In the genomic region with DNA sequence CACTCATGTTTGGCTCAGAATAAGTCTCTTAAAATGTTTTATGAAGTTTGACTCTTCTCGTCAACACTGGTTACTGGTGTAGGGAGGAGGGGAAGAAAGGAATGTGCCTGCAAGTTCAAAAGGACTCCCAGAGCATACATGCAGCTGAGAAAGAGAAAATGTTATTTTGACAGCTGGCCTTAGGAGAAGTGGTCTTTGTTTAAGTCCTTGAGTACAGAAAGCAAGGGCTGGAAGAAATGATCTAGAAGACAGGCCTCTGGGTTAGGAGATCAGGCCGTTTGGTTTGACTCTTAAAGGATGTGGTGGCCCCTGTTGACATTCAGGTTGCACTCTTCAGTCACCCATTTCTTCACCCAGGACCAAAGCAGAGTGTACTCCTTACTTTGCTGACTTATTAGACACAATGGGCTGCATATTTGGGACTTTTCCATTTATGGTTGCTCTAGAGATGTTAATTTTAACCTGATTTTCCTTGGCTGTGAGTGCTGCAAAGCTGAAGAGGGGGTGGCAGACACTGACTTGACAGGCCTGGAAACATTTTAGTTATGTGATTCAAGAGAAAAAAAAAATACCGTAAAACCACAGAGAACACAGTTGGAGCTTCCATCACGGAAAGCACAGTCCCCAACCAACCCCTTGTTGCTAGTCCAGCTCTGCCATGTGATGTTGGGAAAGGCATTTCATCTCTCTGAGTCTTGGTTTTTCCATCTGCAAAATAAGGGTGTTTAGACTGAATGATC, we compare ENCODE assay signal across 15 cellular contexts.
DNase-seq lines count a peak whose midpoint lies in the region; ATAC-seq and TF ChIP-seq lines count a peak whose summit lies in the region.
"Had no signal": no experiment of that assay in that cellular context is flagged by ENCODE, and none has a peak within 500 bp of the region (broad histone marks: within the 10 kb centered on the region; RNA-seq: fewer than 3 reads in every experiment).

No MANE protein-coding gene starts in this region.

- DNase-seq in Ammon's horn (ENCODE audit: low spot score) (peak; percentile 44), SK-N-SH (no peak), fibroblast of mammary gland (ENCODE audit: low read depth) (peak; percentile 63), osteoblast (ENCODE audit: insufficient read length, low spot score, missing footprints) (no peak), HuH-7 (ENCODE audit: low spot score) (no peak)
- no peak for DNase-seq in activated T-cell treated with anti-CD3 and anti-CD28 coated beads, Interleukin-2, amount 50 U/mL, for 1 hour
- DNase-seq: KG1, left colon, NCI-H2107, thyroid gland had no signal

- H3K4me1 ChIP-seq in SK-N-SH (ENCODE audit: control insufficient read depth in 1 of 2, insufficient read depth in 2 of 2, low read depth in 1 of 2, low read length in 1 of 2) (peaks cover 2 to 8% of the 10 kb centered on the region in 2 experiments; a peak in 3 of 4 replicates), osteoblast (ENCODE audit: insufficient read depth, low read length) (peaks cover 12% of the 10 kb centered on the region)
- H3K4me1 ChIP-seq: BLaER1 treated with 17β-estradiol and CSF1 and Interleukin-3, amounts not matched to agents 10 nM and 100 nM; prostate gland had no signal

- TF ChIP-seq RAD21 in SK-N-SH (IDR thresholded peaks at IDR 0.05; ENCODE audit: low read length), result no peak

- no peak overlapping the region for H3K9ac ChIP-seq in SK-N-SH
- H3K9ac ChIP-seq: BLaER1 treated with 17β-estradiol and CSF1 and Interleukin-3, amounts not matched to agents 10 nM and 100 nM had no signal

- H3K4me3 ChIP-seq in SK-N-SH (ENCODE audit: low read depth in 2 of 2, low read length in 1 of 2) (no peak overlapping the region), fibroblast of mammary gland (ENCODE audit: control insufficient read depth, low read depth, low read length) (no peak overlapping the region), osteoblast (ENCODE audit: insufficient read depth, low read length) (no peak overlapping the region)
- H3K4me3 ChIP-seq: BLaER1 treated with 17β-estradiol and CSF1 and Interleukin-3, amounts not matched to agents 10 nM and 100 nM; esophagus muscularis mucosa; prostate gland; thyroid gland had no signal

- TF ChIP-seq CTCF in SK-N-SH (IDR thresholded peaks at IDR 0.05) (no peak), fibroblast of mammary gland (conservative IDR thresholded peaks at IDR 0.05; ENCODE audit: control insufficient read depth, insufficient read depth, low read depth, low read length) (no peak), osteoblast (IDR thresholded peaks at IDR 0.05; ENCODE audit: extremely low read depth, low read depth, low read length) (no peak)

- TF ChIP-seq EP300 in SK-N-SH (IDR thresholded peaks at IDR 0.05; ENCODE audit: borderline replicate concordance in 1 of 2, low read depth in 1 of 2, low read length in 1 of 2), result no peak

- ATAC-seq in GM21447 (IDR thresholded peaks at IDR 0.05; ENCODE audit: unreplicated experiment) (no peak), HG03469 (IDR thresholded peaks at IDR 0.05; ENCODE audit: unreplicated experiment) (no peak)
- ATAC-seq: left colon had no signal

- POLR2A ChIA-PET in SK-N-SH (lab: Yijun Ruan, JAX), result interaction anchor here (0.8 to 1.3 kb wide), 2 partner anchors 138 to 634 kb away, joined by 3 read pairs; a partner anchor contains a TSS

- H3K27me3 ChIP-seq in SK-N-SH (ENCODE audit: insufficient read depth), result no peaks in the 10 kb centered on the region; the same call in 1 of the 2 replicates
- H3K27me3 ChIP-seq in osteoblast (ENCODE audit: insufficient read depth, low read length), result no peaks in the 10 kb centered on the region
- H3K27me3 ChIP-seq: BLaER1 treated with 17β-estradiol and CSF1 and Interleukin-3, amounts not matched to agents 10 nM and 100 nM; esophagus muscularis mucosa; thyroid gland had no signal

- CTCF ChIA-PET in SK-N-SH (lab: Yijun Ruan, JAX), result interaction anchor here (0.7 to 3.1 kb wide), 20 partner anchors 9 to 1330 kb away, joined by 3 to 52 read pairs (median 5); no protein-coding TSS in a partner anchor

- H3K9me2 ChIP-seq in SK-N-SH, result no peaks in the 10 kb centered on the region

- H3K79me2 ChIP-seq in SK-N-SH (ENCODE audit: insufficient read depth) (no peaks in the 10 kb centered on the region), osteoblast (ENCODE audit: insufficient read depth, low read length) (no peaks in the 10 kb centered on the region)

- 62% methylated on average over 4 of the region's 4 CpGs for WGBS in SK-N-SH (ENCODE audit: low lambda C conversion rate)

- H2AFZ ChIP-seq in SK-N-SH (ENCODE audit: low read depth) (peak overlapping the region; percentile 45; the same call in 1 of the 2 replicates), osteoblast (ENCODE audit: low read length) (peak overlapping the region; percentile 58)

- H3F3A ChIP-seq in SK-N-SH (replicated peaks; ENCODE audit: insufficient read depth), result no peaks in the 10 kb centered on the region

- H3K36me3 ChIP-seq in SK-N-SH (replicated peaks in 1 of 2; ENCODE audit: control insufficient read depth in 1 of 2, insufficient read depth in 2 of 2, low read length in 1 of 2), result no peaks in the 10 kb centered on the region
- H3K36me3 ChIP-seq in osteoblast (ENCODE audit: insufficient read depth, low read length), result no peaks in the 10 kb centered on the region
- H3K36me3 ChIP-seq: BLaER1 treated with 17β-estradiol and CSF1 and Interleukin-3, amounts not matched to agents 10 nM and 100 nM; esophagus muscularis mucosa; prostate gland; thyroid gland had no signal

- H3K4me2 ChIP-seq in SK-N-SH (peak overlapping the region; percentile 31; the same call in 1 of the 2 replicates), osteoblast (ENCODE audit: insufficient read depth, low read length) (peak overlapping the region; percentile 52)
- H3K4me2 ChIP-seq: BLaER1 treated with 17β-estradiol and CSF1 and Interleukin-3, amounts not matched to agents 10 nM and 100 nM had no signal

- H4K20me1 ChIP-seq in SK-N-SH (ENCODE audit: insufficient read depth) (no peaks in the 10 kb centered on the region), osteoblast (ENCODE audit: insufficient read depth, low read length) (no peaks in the 10 kb centered on the region)
- H4K20me1 ChIP-seq: BLaER1 treated with 17β-estradiol and CSF1 and Interleukin-3, amounts not matched to agents 10 nM and 100 nM had no signal

- no peak overlapping the region for H3K27ac ChIP-seq in SK-N-SH (ENCODE audit: low read depth in 2 of 2, low read length in 1 of 2)
- H3K27ac ChIP-seq in osteoblast (ENCODE audit: low read depth, low read length), result peak overlapping the region; percentile 48
- H3K27ac ChIP-seq: BLaER1 treated with 17β-estradiol and CSF1 and Interleukin-3, amounts not matched to agents 10 nM and 100 nM; esophagus muscularis mucosa; prostate gland; thyroid gland had no signal

- H3K9me3 ChIP-seq in SK-N-SH (no peaks in the 10 kb centered on the region), osteoblast (ENCODE audit: low read depth, low read length) (no peaks in the 10 kb centered on the region)
- H3K9me3 ChIP-seq: BLaER1 treated with 17β-estradiol and CSF1 and Interleukin-3, amounts not matched to agents 10 nM and 100 nM; esophagus muscularis mucosa; prostate gland; thyroid gland had no signal

TF ChIP-seq in SK-N-SH, 30 proteins besides CTCF, POLR2A, EP300 and RAD21 (continues in another document):
- no peak for TF ChIP-seq EZH2phosphoT487 (IDR thresholded peaks at IDR 0.05; ENCODE audit: borderline replicate concordance, low read depth)
- TF ChIP-seq, protein P1, sequence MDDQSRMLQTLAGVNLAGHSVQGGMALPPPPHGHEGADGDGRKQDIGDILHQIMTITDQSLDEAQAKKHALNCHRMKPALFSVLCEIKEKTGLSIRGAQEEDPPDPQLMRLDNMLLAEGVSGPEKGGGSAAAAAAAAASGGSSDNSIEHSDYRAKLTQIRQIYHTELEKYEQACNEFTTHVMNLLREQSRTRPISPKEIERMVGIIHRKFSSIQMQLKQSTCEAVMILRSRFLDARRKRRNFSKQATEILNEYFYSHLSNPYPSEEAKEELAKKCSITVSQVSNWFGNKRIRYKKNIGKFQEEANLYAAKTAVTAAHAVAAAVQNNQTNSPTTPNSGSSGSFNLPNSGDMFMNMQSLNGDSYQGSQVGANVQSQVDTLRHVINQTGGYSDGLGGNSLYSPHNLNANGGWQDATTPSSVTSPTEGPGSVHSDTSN (IDR thresholded peaks at IDR 0.05), result no peak
- no peak for TF ChIP-seq TCF12 (IDR thresholded peaks at IDR 0.05)
- TF ChIP-seq SMC3 (IDR thresholded peaks at IDR 0.05; ENCODE audit: low read depth, low read length), result no peak
- no peak for TF ChIP-seq SIN3A (IDR thresholded peaks at IDR 0.05; ENCODE audit: borderline replicate concordance, low read depth, low read length)
- TF ChIP-seq, protein P2, sequence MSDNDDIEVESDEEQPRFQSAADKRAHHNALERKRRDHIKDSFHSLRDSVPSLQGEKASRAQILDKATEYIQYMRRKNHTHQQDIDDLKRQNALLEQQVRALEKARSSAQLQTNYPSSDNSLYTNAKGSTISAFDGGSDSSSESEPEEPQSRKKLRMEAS (IDR thresholded peaks at IDR 0.05; ENCODE audit: low read depth), result no peak
- TF ChIP-seq, protein P3, sequence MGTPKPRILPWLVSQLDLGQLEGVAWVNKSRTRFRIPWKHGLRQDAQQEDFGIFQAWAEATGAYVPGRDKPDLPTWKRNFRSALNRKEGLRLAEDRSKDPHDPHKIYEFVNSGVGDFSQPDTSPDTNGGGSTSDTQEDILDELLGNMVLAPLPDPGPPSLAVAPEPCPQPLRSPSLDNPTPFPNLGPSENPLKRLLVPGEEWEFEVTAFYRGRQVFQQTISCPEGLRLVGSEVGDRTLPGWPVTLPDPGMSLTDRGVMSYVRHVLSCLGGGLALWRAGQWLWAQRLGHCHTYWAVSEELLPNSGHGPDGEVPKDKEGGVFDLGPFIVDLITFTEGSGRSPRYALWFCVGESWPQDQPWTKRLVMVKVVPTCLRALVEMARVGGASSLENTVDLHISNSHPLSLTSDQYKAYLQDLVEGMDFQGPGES (IDR thresholded peaks at IDR 0.05; ENCODE audit: low read depth, low read length), result no peak
- no peak for TF ChIP-seq GATA2 (CRISPR knock-in tag; IDR thresholded peaks at IDR 0.05)
- no peak for TF ChIP-seq YY1 (IDR thresholded peaks at IDR 0.05; ENCODE audit: low read depth)
- no peak for TF ChIP-seq POLR2AphosphoS5 (IDR thresholded peaks at IDR 0.05; ENCODE audit: low read depth, low read length)
- TF ChIP-seq, protein P4, sequence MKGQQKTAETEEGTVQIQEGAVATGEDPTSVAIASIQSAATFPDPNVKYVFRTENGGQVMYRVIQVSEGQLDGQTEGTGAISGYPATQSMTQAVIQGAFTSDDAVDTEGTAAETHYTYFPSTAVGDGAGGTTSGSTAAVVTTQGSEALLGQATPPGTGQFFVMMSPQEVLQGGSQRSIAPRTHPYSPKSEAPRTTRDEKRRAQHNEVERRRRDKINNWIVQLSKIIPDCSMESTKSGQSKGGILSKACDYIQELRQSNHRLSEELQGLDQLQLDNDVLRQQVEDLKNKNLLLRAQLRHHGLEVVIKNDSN (IDR thresholded peaks at IDR 0.05; ENCODE audit: borderline replicate concordance, low read depth), result no peak
- TF ChIP-seq RFX5 (IDR thresholded peaks at IDR 0.05; ENCODE audit: low read length), result no peak
- no peak for TF ChIP-seq FOSL2 (IDR thresholded peaks at IDR 0.05; ENCODE audit: borderline replicate concordance, low read depth)
- TF ChIP-seq RXRA (IDR thresholded peaks at IDR 0.05; ENCODE audit: borderline replicate concordance, low read depth), result no peak

Comparison
In these comparisons a context has a peak if more than half of its experiments do, and no peak if none do; other contexts are left out.
1. DNase-seq: peak in Ammon's horn (single experiment) and fibroblast of mammary gland (single experiment); none in SK-N-SH (single experiment), osteoblast (single experiment), HuH-7 (single experiment) and activated T-cell treated with anti-CD3 and anti-CD28 coated beads, Interleukin-2, amount 50 U/mL, for 1 hour (single experiment).